8 cellular contexts compared by ENCODE assay signal in genomic region chr10:14184841-14185500, GRCh38.
A peak's percentile ranks its signal among the peaks of the same experiment; 100 is the strongest.
DNase-seq lines count a peak whose midpoint lies in the region; ATAC-seq, FAIRE-seq and TF ChIP-seq lines count a peak whose summit lies in the region.

No MANE protein-coding gene starts in this region.

- no peaks in the 10 kb centered on the region for H3K27me3 ChIP-seq in Caco-2 (replicated peaks; ENCODE audit: control insufficient read depth, insufficient read depth, low read length)
- H3K27me3 ChIP-seq in H1 (replicated peaks in 1 of 4; ENCODE audit: control insufficient read depth in 3 of 4, extremely low read depth in 1 of 4, insufficient read depth in 3 of 4, low read length in 3 of 4) = no peaks in the 10 kb centered on the region

- peak overlapping the region; percentile 81 for H3K27ac ChIP-seq in H1 (ENCODE audit: low read depth, low read length)

- no peak overlapping the region for H4K8ac ChIP-seq in H1 (ENCODE audit: extremely low read depth, insufficient read depth, low read length)

- 63% methylated on average over 13 of the region's 13 CpGs; no CpG with 5 or more reads in 1 of the 2 experiments for WGBS in H1 (ENCODE audit: extremely low coverage in 1 of 2, insufficient coverage in 1 of 2, insufficient read length in 1 of 2, insufficient replicate concordance in 2 of 2, low coverage in 1 of 2, low lambda C conversion rate in 2 of 2, missing lambda C conversion rate in 1 of 2), 2 experiments

- no peak for TF ChIP-seq RAD21 in H1 (IDR thresholded peaks at IDR 0.05 in 1 of 2, conservative IDR thresholded peaks at IDR 0.05 in 1 of 2; ENCODE audit: low read depth in 2 of 2, low read length in 2 of 2)

- H3K4me3 Mint-ChIP-seq in Caco-2 (ENCODE audit: unreplicated experiment) = peak overlapping the region; percentile 73
- H3K4me3 Mint-ChIP-seq in T-cell = peak overlapping the region; percentile 48 to 78 (median 70)

- TF ChIP-seq EP300 in H1 (IDR thresholded peaks at IDR 0.05; ENCODE audit: borderline replicate concordance in 1 of 2, low read depth in 2 of 2, low read length in 2 of 2) = no peak

- H3K4me1 ChIP-seq in Caco-2 (peaks cover 15% of the 10 kb centered on the region), H1 (replicated peaks in 1 of 4; ENCODE audit: control insufficient read depth in 3 of 4, insufficient read depth in 4 of 4, low read length in 3 of 4) (peaks cover 0 to 6% (median 3%) of the 10 kb centered on the region in 4 experiments; a peak in 4 of 7 replicates)

- no peaks in the 10 kb centered on the region for H3K79me1 ChIP-seq in H1 (ENCODE audit: low read depth, low read length)

- ATAC-seq in GM19463 (IDR thresholded peaks at IDR 0.05; ENCODE audit: unreplicated experiment) = peak; percentile 44
- ATAC-seq in HG03460 (IDR thresholded peaks at IDR 0.05; ENCODE audit: unreplicated experiment) = peak; percentile 73
- ATAC-seq in T-cell (replicated peaks in 1 of 4) = peak; percentile 74 to 82 (median 80)

- BruUV-seq in Caco-2 (replicated peaks; lab: Mats Ljungman, UMichigan) = no TSS peak

- H4K91ac ChIP-seq in H1 (replicated peaks; ENCODE audit: insufficient read length, low read length) = peak overlapping the region; percentile 70

- no peaks in the 10 kb centered on the region for H3K9me3 ChIP-seq in Caco-2
- no peaks in the 10 kb centered on the region for H3K9me3 ChIP-seq in H1 (ENCODE audit: insufficient read depth in 2 of 2, low read depth in 1 of 2, low read length in 1 of 2)

- peak overlapping the region; percentile 32 to 36; a peak in 3 of 4 replicates for H3K4me2 ChIP-seq in H1 (ENCODE audit: insufficient read depth in 1 of 2, low read depth in 2 of 2, low read length in 2 of 2)

- H2BK5ac ChIP-seq in H1 (ENCODE audit: low read depth, low read length) = peak overlapping the region; percentile 35

- TF ChIP-seq CTCF in Caco-2 (IDR thresholded peaks at IDR 0.05; ENCODE audit: insufficient read depth in 1 of 2, low read depth in 1 of 2, low read length in 1 of 2, severe bottlenecking in 1 of 2, unreplicated experiment in 1 of 2) = no peak
- TF ChIP-seq CTCF in H1 (IDR thresholded peaks at IDR 0.05; ENCODE audit: control extremely low read depth in 1 of 3, insufficient read depth in 1 of 3, low read depth in 1 of 3, low read length in 3 of 3) = no peak

- FAIRE-seq in H1 (lab: Jason Lieb, UNC) = peak; percentile 60
- FAIRE-seq in RCC 7860 (lab: Jason Lieb, UNC) = no peak

- H3K56ac ChIP-seq in H1 (replicated peaks; ENCODE audit: insufficient read length, low read depth, low read length) = peak overlapping the region; percentile 62

- H3K14ac ChIP-seq in H1 (ENCODE audit: insufficient read length) = no peak overlapping the region

- intact Hi-C loops in Caco-2 (cut with micrococcal nuclease; ENCODE audit: unreplicated experiment) = loop anchor here (1.0 to 5.0 kb wide), 6 partner anchors 40 to 398 kb away; no protein-coding TSS in a partner anchor

- H4K5ac ChIP-seq in H1 (ENCODE audit: insufficient read length, low read depth, low read length) = peak overlapping the region; percentile 89

- no peaks in the 10 kb centered on the region for H3K79me2 ChIP-seq in H1 (ENCODE audit: control insufficient read depth in 1 of 2, insufficient read depth in 2 of 2, low read length in 2 of 2)

- H2BK120ac ChIP-seq in H1 (replicated peaks; ENCODE audit: low read depth, low read length) = no peak overlapping the region

- H2BK20ac ChIP-seq in H1 (ENCODE audit: low read length) = peak overlapping the region; percentile 86; the same call in 1 of the 2 replicates

- H3K36me3 ChIP-seq in Caco-2 (ENCODE audit: control insufficient read depth, insufficient read depth, low read length) (no peaks in the 10 kb centered on the region), H1 (ENCODE audit: control insufficient read depth in 2 of 4, insufficient read depth in 4 of 4, low read length in 3 of 4) (no peaks in the 10 kb centered on the region)

- H3K9ac ChIP-seq in H1 (replicated peaks in 1 of 4; ENCODE audit: extremely low read depth in 1 of 4, low read depth in 3 of 4, low read length in 3 of 4) = peak overlapping the region in 2 of 4 experiments; percentile 4 to 32; a peak in 3 of 7 replicates

- H3K4me3 ChIP-seq in Caco-2 (ENCODE audit: low read depth, low read length) (peak overlapping the region; percentile 6; the same call in 1 of the 2 replicates), H1 (ENCODE audit: extremely low read depth in 1 of 4, insufficient read depth in 2 of 4, low read depth in 3 of 4, low read length in 4 of 4) (no peak overlapping the region)

- H3K23me2 ChIP-seq in H1 (ENCODE audit: low read depth, low read length) = 0 out of 2 replicates have a peak, but pooled peaks cover 1% of the 10 kb centered on the region

- POLR2A ChIA-PET in Caco-2 (lab: Charles Lee) = interaction anchor here (0.6 to 2.8 kb wide), 37 partner anchors 11 to 777 kb away, joined by 3 to 36 read pairs (median 4); partner anchors contain the start of genes CDNF, HSPA14, MEIG1 and MSANTD7
- POLR2A ChIA-PET in T-cell (lab: Charles Lee) = interaction anchor here (0.5 to 2.6 kb wide), 14 partner anchors 11 to 772 kb away, joined by 3 to 19 read pairs (median 4); partner anchors contain the start of genes CDNF (in 1 of the 2), DCLRE1C (in 1 of the 2), HSPA14 (in 1 of the 2) and MSANTD7 (in 1 of the 2)
- POLR2A ChIA-PET in H1 (lab: Charles Lee; ENCODE audit: partially characterized antibody) = interaction anchor here (0.6 to 4.2 kb wide), 96 partner anchors 8 to 833 kb away, joined by 3 to 65 read pairs (median 4); partner anchors contain the start of gene SUV39H2

- H3K23ac ChIP-seq in H1 (ENCODE audit: insufficient read length) = no peak overlapping the region

- H3K4ac ChIP-seq in H1 (replicated peaks; ENCODE audit: insufficient read length, low read depth, low read length) = no peak overlapping the region

- H3K27ac Mint-ChIP-seq in Caco-2 (ENCODE audit: unreplicated experiment) = peak overlapping the region; percentile 99
- peak overlapping the region; percentile 87 to 93 for H3K27ac Mint-ChIP-seq in T-cell

- no peak overlapping the region for H2BK15ac ChIP-seq in H1 (ENCODE audit: low read length)

- peak; percentile 79 to 85 for DNase-seq in Caco-2
- DNase-seq in T-cell = peak in 32 of 34 experiments; percentile 20 to 77 (median 58)
- DNase-seq in H1 (ENCODE audit: low read depth in 1 of 2, low spot score in 2 of 2) = no peak
- DNase-seq in stimulated activated CD8-positive, alpha-beta memory T cell treated with anti-CD3 and anti-CD28 coated beads, Interleukin-4, amount 100 ng/mL, for 48 hours = peak; percentile 51
- DNase-seq in RCC 7860 (ENCODE audit: low spot score) = no peak
- DNase-seq in SIG-M5 treated with dmso at 0.1 percent for 504 hours (lab: John Stamatoyannopoulos, UW; ENCODE audit: unreplicated experiment) = no peak

- TF ChIP-seq POLR2A in H1 (IDR thresholded peaks at IDR 0.05; ENCODE audit: control extremely low read depth in 1 of 2, low read depth in 2 of 2, low read length in 2 of 2) = no peak

- H3K18ac ChIP-seq in H1 (ENCODE audit: extremely low read depth, low read length) = peak overlapping the region; percentile 75

- H2BK12ac ChIP-seq in H1 (ENCODE audit: low read depth, low read length) = peak overlapping the region; percentile 55; the same call in 1 of the 2 replicates

- H3K27me3 Mint-ChIP-seq in Caco-2 (ENCODE audit: insufficient read depth, unreplicated experiment) (peaks cover 4% of the 10 kb centered on the region), T-cell (peaks cover 26 to 27% of the 10 kb centered on the region in 2 donors)

- CTCF ChIA-PET in Caco-2 (lab: Charles Lee) (interaction anchor here (0.6 to 2.7 kb wide), 14 partner anchors 11 to 769 kb away, joined by 3 to 49 read pairs (median 5); partner anchors contain the start of gene DCLRE1C), T-cell (lab: Charles Lee) (interaction anchor here (0.5 to 3.0 kb wide), 9 partner anchors 11 to 1074 kb away, joined by 3 to 12 read pairs (median 4); no protein-coding TSS in a partner anchor), H1 (lab: Charles Lee; ENCODE audit: partially characterized antibody) (interaction anchor here (0.6 to 5.8 kb wide), 12 partner anchors 11 to 398 kb away, joined by 3 to 92 read pairs (median 4); no protein-coding TSS in a partner anchor)

- H3K4me1 Mint-ChIP-seq in Caco-2 (ENCODE audit: low read depth, unreplicated experiment) = peaks cover 30% of the 10 kb centered on the region
- H3K4me1 Mint-ChIP-seq in T-cell = peaks cover 22 to 27% (median 23%) of the 10 kb centered on the region in 3 donors

- no peaks in the 10 kb centered on the region for H4K20me1 ChIP-seq in H1 (replicated peaks in 1 of 2; ENCODE audit: control insufficient read depth in 1 of 2, insufficient read depth in 2 of 2, low read length in 2 of 2)

- H3K36me3 Mint-ChIP-seq in Caco-2 (ENCODE audit: insufficient read depth, unreplicated experiment) (peaks cover 20% of the 10 kb centered on the region), T-cell (no peaks in the 10 kb centered on the region)

- H3K9me3 Mint-ChIP-seq in Caco-2 (ENCODE audit: unreplicated experiment) (no peaks in the 10 kb centered on the region), T-cell (peaks cover 0 to 3% (median 0%) of the 10 kb centered on the region in 3 donors)

- no peak overlapping the region for H2AK5ac ChIP-seq in H1 (ENCODE audit: low read depth, low read length)

- H2AFZ ChIP-seq in H1 (ENCODE audit: low read length) = peak overlapping the region; percentile 90; the same call in 1 of the 2 replicates

TF ChIP-seq in H1, 55 proteins besides CTCF, POLR2A, EP300 and RAD21 (continues in another document):
- TF ChIP-seq JUND (IDR thresholded peaks at IDR 0.05; ENCODE audit: low read length) = peak; percentile 74
- TF ChIP-seq SP1 (IDR thresholded peaks at IDR 0.05; ENCODE audit: low read depth, low read length) = peak; percentile 85
- no peak for TF ChIP-seq KDM4A (IDR thresholded peaks at IDR 0.05; ENCODE audit: low read depth, low read length, severe bottlenecking)
- no peak for TF ChIP-seq RNF2 (IDR thresholded peaks at IDR 0.05; ENCODE audit: borderline replicate concordance, low read depth, low read length, missing control alignments, poor library complexity, severe bottlenecking)
- peak; percentile 92; the same call in 1 of the 2 replicates for TF ChIP-seq ATF2 (IDR thresholded peaks at IDR 0.05; ENCODE audit: low read length)
- TF ChIP-seq GTF2F1 (IDR thresholded peaks at IDR 0.05; ENCODE audit: borderline replicate concordance, low read depth, low read length) = peak; percentile 99
- no peak for TF ChIP-seq SRF (IDR thresholded peaks at IDR 0.05; ENCODE audit: low read depth, low read length)

Comparison
In these comparisons a context has a peak if more than half of its experiments do, and no peak if none do; other contexts are left out.
1. DNase-seq: peak in Caco-2 (2 of 2), T-cell (32 of 34) and stimulated activated CD8-positive, alpha-beta memory T cell treated with anti-CD3 and anti-CD28 coated beads, Interleukin-4, amount 100 ng/mL, for 48 hours (single experiment); none in H1 (0 of 2), RCC 7860 (single experiment) and SIG-M5 treated with dmso at 0.1 percent for 504 hours (single experiment).
2. Peak in every context shown above with its lines, with median percentiles within 50 percentile points of each other: ATAC-seq.